Comparison of ENCODE assay signal across 8 cellular contexts in genomic region chr12:26651566-26652188, GRCh38.
A peak's percentile ranks its signal among the peaks of the same experiment; 100 is the strongest.
DNase-seq lines count a peak whose midpoint lies in the region; ATAC-seq and TF ChIP-seq lines count a peak whose summit lies in the region.

No MANE protein-coding gene starts in this region.

- H3K27me3 ChIP-seq in lower lobe of right lung (ENCODE audit: low read depth): no peaks in the 10 kb centered on the region

- intact Hi-C loops in lower lobe of right lung (cut with DNase I): no loop called here

- DNase-seq in A172 (ENCODE audit: low spot score) (peak; percentile 70), GM03348 (ENCODE audit: low spot score) (peak; percentile 76), NCI-H1417 treated with DMSO at 0.1 percent for 48 hours (lab: John Stamatoyannopoulos, UW) (peak; percentile 15), T-helper 9 cell (peak; percentile 3), lower lobe of right lung (no peak), substantia nigra (lab: John Stamatoyannopoulos, UW) (peak in 31 of 49 donors; percentile 11 to 69 (median 30))
- DNase-seq in effector CD4-positive, alpha-beta T cell: peak; percentile 3

- TF ChIP-seq CTCF in lower lobe of right lung (IDR thresholded peaks at IDR 0.05): peak; percentile 77

- no peak overlapping the region for H3K4me3 ChIP-seq in lower lobe of right lung

- ATAC-seq in lower lobe of right lung (peak; percentile 56 to 74), HG02852 (IDR thresholded peaks at IDR 0.05; ENCODE audit: unreplicated experiment) (no peak)

- H3K27ac ChIP-seq in lower lobe of right lung: no peak overlapping the region
- H3K27ac ChIP-seq in substantia nigra (ENCODE audit: low read depth, low read length, poor library complexity, severe bottlenecking): no peak overlapping the region

- peaks cover 7% of the 10 kb centered on the region for H3K9me3 ChIP-seq in lower lobe of right lung

- H3K36me3 ChIP-seq in lower lobe of right lung: peaks cover 36% of the 10 kb centered on the region

- no peaks in the 10 kb centered on the region for H3K4me1 ChIP-seq in lower lobe of right lung
